Comparison of ENCODE assay signal across 14 cellular contexts in the genomic region with DNA sequence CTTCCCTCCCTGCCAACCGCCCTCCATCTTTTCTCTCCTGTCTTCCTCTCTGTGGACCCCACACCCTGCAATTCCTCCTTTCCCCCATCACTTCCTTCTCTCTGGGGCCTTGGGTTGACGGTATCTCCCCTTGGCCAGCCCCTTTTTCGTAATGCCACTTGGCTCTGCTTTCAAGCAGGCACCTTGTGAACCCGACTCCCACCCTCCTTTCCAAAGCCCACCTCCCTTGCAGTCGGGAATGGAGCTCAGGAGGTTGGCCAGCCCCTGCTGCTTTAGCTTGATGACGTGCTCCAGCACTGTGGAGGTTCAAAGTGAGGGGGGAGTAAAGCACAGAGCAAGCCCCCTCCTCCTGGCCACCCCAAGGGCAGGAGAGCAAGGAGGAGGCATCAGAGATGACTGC.
DNase-seq lines count a peak whose midpoint lies in the region; FAIRE-seq and TF ChIP-seq lines count a peak whose summit lies in the region.
"Had no signal": no experiment of that assay in that cellular context is flagged by ENCODE, and none has a peak within 500 bp of the region (broad histone marks: within the 10 kb centered on the region; RNA-seq: fewer than 3 reads in every experiment).

No MANE protein-coding gene starts in this region.

- H4K20me1 ChIP-seq in keratinocyte (ENCODE audit: control insufficient read depth, extremely low read depth, insufficient read depth, low read length) = no peaks in the 10 kb centered on the region

- H3K4me2 ChIP-seq in keratinocyte (ENCODE audit: control insufficient read depth, extremely low read depth, insufficient read depth, low read depth, low read length) = no peak overlapping the region
- no peak overlapping the region for H3K4me2 ChIP-seq in skeletal muscle satellite cell (ENCODE audit: low read length)

- no peak for DNase-seq in CD8-positive, alpha-beta memory T cell
- DNase-seq in RWPE1 (ENCODE audit: low spot score) (no peak), keratinocyte (ENCODE audit: low read depth, low spot score) (no peak), posterior vena cava (ENCODE audit: low spot score) (no peak), GDM1 (lab: John Stamatoyannopoulos, UW) (no peak), endothelial cell (ENCODE audit: low spot score) (no peak)
- DNase-seq in effector CD4-positive, alpha-beta T cell = no peak
- DNase-seq: activated CD8-positive, alpha-beta memory T cell treated with anti-CD3 and anti-CD28 coated beads for 24 hours; NCI-H1417 treated with DMSO at 0.1 percent for 48 hours; SHP77 treated with DMSO at 0.1 percent for 48 hours had no signal

- no peak overlapping the region for H3K27ac ChIP-seq in CD8-positive, alpha-beta memory T cell (ENCODE audit: low read depth, low read length)
- H3K27ac ChIP-seq in RWPE1 = peak overlapping the region; percentile 95
- H3K27ac ChIP-seq in keratinocyte (ENCODE audit: control insufficient read depth, insufficient read depth, low read length) = peak overlapping the region; percentile 97
- H3K27ac ChIP-seq: coronary artery, suprapubic skin had no signal

- H3K9me1 ChIP-seq in keratinocyte (ENCODE audit: control insufficient read depth, extremely low read depth, insufficient read depth, low read length) = no peaks in the 10 kb centered on the region

- H3K4me3 ChIP-seq in CD8-positive, alpha-beta memory T cell (ENCODE audit: low read length) = no peak overlapping the region
- H3K4me3 ChIP-seq in keratinocyte (ENCODE audit: control insufficient read depth in 2 of 3, extremely low read depth in 1 of 3, insufficient read depth in 2 of 3, low read depth in 1 of 3, low read length in 3 of 3) = no peak overlapping the region
- no peak overlapping the region for H3K4me3 ChIP-seq in skeletal muscle satellite cell (ENCODE audit: low read length)
- H3K4me3 ChIP-seq: coronary artery, esophagus muscularis mucosa, suprapubic skin had no signal

- TF ChIP-seq CTCF in RWPE1 (conservative IDR thresholded peaks at IDR 0.05; ENCODE audit: low read depth) (no peak), keratinocyte (optimal IDR thresholded peaks at IDR 0.05 in 1 of 3, IDR thresholded peaks at IDR 0.05 in 1 of 3, conservative IDR thresholded peaks at IDR 0.05 in 1 of 3; ENCODE audit: extremely low read depth in 1 of 3, insufficient read depth in 2 of 3, low read length in 3 of 3) (no peak), endothelial cell (IDR thresholded peaks at IDR 0.05; ENCODE audit: unreplicated experiment) (no peak)

- intact Hi-C loops in posterior vena cava (cut with DNase I) = no loop called here

- H3K27me3 ChIP-seq in CD8-positive, alpha-beta memory T cell (ENCODE audit: insufficient read depth, low read length, poor library complexity, severe bottlenecking) = no peaks in the 10 kb centered on the region
- no peaks in the 10 kb centered on the region for H3K27me3 ChIP-seq in keratinocyte (ENCODE audit: control insufficient read depth, extremely low read depth, insufficient read depth, low read length)
- H3K27me3 ChIP-seq in skeletal muscle satellite cell (ENCODE audit: control insufficient read depth, insufficient read depth, low read length) = no peaks in the 10 kb centered on the region
- H3K27me3 ChIP-seq: esophagus muscularis mucosa, suprapubic skin had no signal

- no peaks in the 10 kb centered on the region for H3K36me3 Mint-ChIP-seq in CD8-positive, alpha-beta memory T cell
- H3K36me3 Mint-ChIP-seq in endothelial cell (ENCODE audit: low read depth, unreplicated experiment) = peaks cover 4% of the 10 kb centered on the region

- H3K9ac ChIP-seq in keratinocyte (ENCODE audit: control insufficient read depth, extremely low read depth, insufficient read depth, low read length) (peak overlapping the region; percentile 61), skeletal muscle satellite cell (ENCODE audit: low read depth, low read length) (peak overlapping the region; percentile 58)

- peaks cover 34 to 42% (median 37%) of the 10 kb centered on the region in 3 donors for H3K4me1 Mint-ChIP-seq in CD8-positive, alpha-beta memory T cell
- peaks cover 40% of the 10 kb centered on the region for H3K4me1 Mint-ChIP-seq in endothelial cell (ENCODE audit: unreplicated experiment)

- no peaks in the 10 kb centered on the region for H3K9me3 Mint-ChIP-seq in CD8-positive, alpha-beta memory T cell
- no peaks in the 10 kb centered on the region for H3K9me3 Mint-ChIP-seq in endothelial cell (ENCODE audit: unreplicated experiment)

- peak overlapping the region in 6 of 8 donors; percentile 17 to 93 (median 66) for H3K27ac Mint-ChIP-seq in CD8-positive, alpha-beta memory T cell
- no peak overlapping the region for H3K27ac Mint-ChIP-seq in endothelial cell (ENCODE audit: unreplicated experiment)

- no peaks in the 10 kb centered on the region for H3K9me3 ChIP-seq in CD8-positive, alpha-beta memory T cell (ENCODE audit: low read length)
- H3K9me3 ChIP-seq in keratinocyte (ENCODE audit: control insufficient read depth, low read depth, low read length) (no peaks in the 10 kb centered on the region), skeletal muscle satellite cell (replicated peaks; ENCODE audit: low read length) (no peaks in the 10 kb centered on the region)
- H3K9me3 ChIP-seq: esophagus muscularis mucosa, suprapubic skin had no signal

- CTCF ChIA-PET in CD8-positive, alpha-beta memory T cell (lab: Charles Lee) = interaction anchor here (0.9 kb wide), 1 partner anchor 406 kb away, joined by 3 read pairs; no protein-coding TSS in a partner anchor
- CTCF ChIA-PET in RWPE1 (lab: Yijun Ruan, JAX) = interaction anchor here (0.6 kb wide), 1 partner anchor 12 kb away, joined by 3 read pairs; no protein-coding TSS in a partner anchor

- no peaks in the 10 kb centered on the region for H3K36me3 ChIP-seq in CD8-positive, alpha-beta memory T cell (ENCODE audit: insufficient read depth, low read length)
- no peaks in the 10 kb centered on the region for H3K36me3 ChIP-seq in keratinocyte (ENCODE audit: control insufficient read depth in 2 of 2, extremely low read depth in 1 of 2, insufficient read depth in 2 of 2, low read length in 2 of 2)
- H3K36me3 ChIP-seq in skeletal muscle satellite cell (ENCODE audit: insufficient read depth, low read length) = no peaks in the 10 kb centered on the region
- H3K36me3 ChIP-seq: esophagus muscularis mucosa, suprapubic skin had no signal

- no peaks in the 10 kb centered on the region for H3K79me2 ChIP-seq in keratinocyte (ENCODE audit: control insufficient read depth, insufficient read depth, low read length)

- H3K4me3 Mint-ChIP-seq in CD8-positive, alpha-beta memory T cell = no peak overlapping the region
- H3K4me3 Mint-ChIP-seq in endothelial cell (ENCODE audit: unreplicated experiment) = no peak overlapping the region

- dilution Hi-C loops in keratinocyte (cut with MboI; ENCODE audit: extremely low pct_ligation_motif_present, low sequenced_read_pairs) = no loop called here

- H3K4me1 ChIP-seq in CD8-positive, alpha-beta memory T cell (ENCODE audit: insufficient read depth, low read length) = peaks cover 19% of the 10 kb centered on the region
- H3K4me1 ChIP-seq in keratinocyte (ENCODE audit: control insufficient read depth, extremely low read depth, insufficient read depth, low read length) (peaks cover 60% of the 10 kb centered on the region), skeletal muscle satellite cell (ENCODE audit: control insufficient read depth, insufficient read depth, low read length) (peaks cover 83% of the 10 kb centered on the region)

- no peaks in the 10 kb centered on the region for H3K27me3 Mint-ChIP-seq in CD8-positive, alpha-beta memory T cell
- H3K27me3 Mint-ChIP-seq in endothelial cell (ENCODE audit: unreplicated experiment) = peaks cover 5% of the 10 kb centered on the region

- POLR2A ChIA-PET in CD8-positive, alpha-beta memory T cell (lab: Charles Lee) = no interaction called here
- POLR2A ChIA-PET in RWPE1 (lab: Yijun Ruan, JAX; ENCODE audit: low non-redundant PET) = no interaction called here

- H2AFZ ChIP-seq in keratinocyte (ENCODE audit: control insufficient read depth, low read length) = no peak overlapping the region

- no peak for FAIRE-seq in keratinocyte (lab: Jason Lieb, UNC)
